Comparison of ENCODE assay signal across 21 cellular contexts in genomic region chr11:133936551-133936950, GRCh38. TPM values are rescaled to one million over a fixed set of nuclear protein-coding genes. Genes with fewer than 3 reads are reported as not detected.
"Had no signal": no experiment of that assay in that cellular context is flagged by ENCODE, and none has a peak within 500 bp of the region (broad histone marks: within the 10 kb centered on the region; RNA-seq: fewer than 3 reads in every experiment).

No MANE protein-coding gene starts in this region.

- H3K36me3 ChIP-seq: gastrocnemius medialis, lower lobe of right lung, prostate gland, upper lobe of right lung had no signal

- ATAC-seq: activated CD8-positive, alpha-beta memory T cell treated with anti-CD3 and anti-CD28 coated beads, Interleukin-2, amount 10 ng/mL, durations not matched to agents 7 days and 5 days; activated naive CD8-positive, alpha-beta T cell treated with anti-CD3 and anti-CD28 coated beads, Interleukin-2, amount 50 U/mL, for 24 hours; effector memory CD8-positive, alpha-beta T cell; gastrocnemius medialis; heart right ventricle; lower lobe of right lung; stimulated activated naive CD8-positive, alpha-beta T cell treated with anti-CD3 and anti-CD28 coated beads, Interleukin-15, Interleukin-2, amounts not matched to agents 100 U/mL and 50 U/mL, for 24 hours; upper lobe of right lung; WTC11 had no signal

- H3K4me3 ChIP-seq: esophagus squamous epithelium, gastrocnemius medialis, heart right ventricle, lower lobe of right lung, prostate gland, right atrium auricular region, upper lobe of right lung had no signal

- H3K4me1 ChIP-seq: gastrocnemius medialis, lower lobe of right lung, prostate gland, upper lobe of right lung had no signal

- DNase-seq: activated CD4-positive, alpha-beta memory T cell treated with anti-CD3 and anti-CD28 coated beads for 36 hours; activated CD8-positive, alpha-beta memory T cell treated with anti-CD3 and anti-CD28 coated beads, Interleukin-2, amount 10 ng/mL, durations not matched to agents 7 days and 5 days; activated effector memory CD4-positive, alpha-beta T cell treated with anti-CD3 and anti-CD28 coated beads, Interleukin-2, amount 50 U/mL, for 16 hours; activated naive CD4-positive, alpha-beta T cell treated with anti-CD3 and anti-CD28 coated beads, Interleukin-2, amount 50 U/mL, for 16 hours; activated naive CD8-positive, alpha-beta T cell treated with anti-CD3 and anti-CD28 coated beads, Interleukin-2, amount 50 U/mL, for 24 hours; activated T-cell treated with anti-CD3 and anti-CD28 coated beads for 4 hours; effector memory CD8-positive, alpha-beta T cell; esophagus squamous epithelium; gastrocnemius medialis; heart right ventricle; lower lobe of right lung; mesendoderm; naive B cell; stimulated activated CD4-positive, alpha-beta T cell treated with anti-CD3 and anti-CD28 coated beads, Interleukin-4, amount 100 ng/mL, for 4 hours; stimulated activated naive CD8-positive, alpha-beta T cell treated with anti-CD3 and anti-CD28 coated beads, Interleukin-15, Interleukin-2, amounts not matched to agents 100 U/mL and 50 U/mL, for 24 hours; T-helper 9 cell; upper lobe of right lung had no signal

- H3K27me3 ChIP-seq: esophagus squamous epithelium, gastrocnemius medialis, heart right ventricle, right atrium auricular region, upper lobe of right lung had no signal

- H3K27ac ChIP-seq: esophagus squamous epithelium, gastrocnemius medialis, lower lobe of right lung, prostate gland, right atrium auricular region, upper lobe of right lung had no signal

- H3K9me3 ChIP-seq: esophagus squamous epithelium, gastrocnemius medialis, heart right ventricle, lower lobe of right lung, prostate gland, right atrium auricular region, upper lobe of right lung had no signal

RNA-seq across cellular contexts. Expression of gene IGSF9B, which starts 20.2 kb away (rescaled TPM):
- total RNA-seq: dermis microvascular lymphatic vessel endothelial cell had no signal
